Comparison of ENCODE assay signal across 12 cellular contexts in the genomic region with DNA sequence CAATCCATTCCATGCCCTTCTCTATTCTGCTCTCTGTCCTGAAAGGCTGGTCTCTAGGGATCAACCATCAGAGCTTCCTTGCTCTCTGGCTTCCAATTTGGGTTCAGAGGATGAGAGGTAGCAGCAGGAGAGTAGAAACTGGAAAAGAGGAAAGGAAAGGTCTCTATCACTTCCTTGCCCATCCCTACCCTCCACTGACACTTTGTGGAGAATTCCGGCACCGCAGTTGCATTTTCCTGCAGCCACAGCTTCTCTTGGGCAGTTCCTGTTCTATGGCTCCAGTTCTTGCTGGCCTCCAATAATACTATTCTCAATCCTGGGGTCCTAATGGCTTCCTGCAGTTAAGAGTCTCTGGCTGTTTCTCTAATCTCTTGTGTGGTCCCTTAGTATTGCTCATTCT. TPM values are rescaled to one million over a fixed set of nuclear protein-coding genes. Genes with fewer than 3 reads are reported as not detected.
DNase-seq lines count a peak whose midpoint lies in the region; FAIRE-seq and TF ChIP-seq lines count a peak whose summit lies in the region.
"Had no signal": no experiment of that assay in that cellular context is flagged by ENCODE, and none has a peak within 500 bp of the region (broad histone marks: within the 10 kb centered on the region; RNA-seq: fewer than 3 reads in every experiment).

No MANE protein-coding gene starts in this region.

- intact Hi-C loops in activated T-helper 1 cell treated with anti-CD3 and anti-CD28 coated beads, Interleukin-12 subunit alpha, Interleukin-12 subunit beta, Interleukin-2, Interleukin-4 antibody, amounts not matched to agents 30 ng/mL and 10 ng/mL and 1 ng/mL, durations not matched to agents 14 hours and 24 hours and 36 hours (cut with micrococcal nuclease): loop anchor here (5.0 to 10.0 kb wide), 2 partner anchors 96 to 238 kb away; no protein-coding TSS in a partner anchor

- H3K9me3 Mint-ChIP-seq in activated T-helper 1 cell treated with anti-CD3 and anti-CD28 coated beads, Interleukin-12 subunit alpha, Interleukin-12 subunit beta, Interleukin-2, Interleukin-4 antibody, amounts not matched to agents 30 ng/mL and 10 ng/mL and 1 ng/mL, durations not matched to agents 14 hours and 24 hours and 36 hours: peaks cover 9% of the 10 kb centered on the region

- H3K36me3 ChIP-seq in HEK293 (ENCODE audit: control insufficient read depth in 2 of 2, insufficient read depth in 1 of 2, low read length in 2 of 2): no peaks in the 10 kb centered on the region
- H3K36me3 ChIP-seq in brain microvascular endothelial cell (replicated peaks): no peaks in the 10 kb centered on the region
- H3K36me3 ChIP-seq in keratinocyte (ENCODE audit: control insufficient read depth in 2 of 2, extremely low read depth in 1 of 2, insufficient read depth in 2 of 2, low read length in 2 of 2): no peaks in the 10 kb centered on the region
- H3K36me3 ChIP-seq: ascending aorta had no signal

- peaks cover 21% of the 10 kb centered on the region for H3K4me1 Mint-ChIP-seq in activated T-helper 1 cell treated with anti-CD3 and anti-CD28 coated beads, Interleukin-12 subunit alpha, Interleukin-12 subunit beta, Interleukin-2, Interleukin-4 antibody, amounts not matched to agents 30 ng/mL and 10 ng/mL and 1 ng/mL, durations not matched to agents 14 hours and 24 hours and 36 hours (ENCODE audit: low read depth)

- H3K9ac ChIP-seq in keratinocyte (ENCODE audit: control insufficient read depth, extremely low read depth, insufficient read depth, low read length): no peak overlapping the region

- in situ Hi-C loops in brain microvascular endothelial cell (cut with HindIII; ENCODE audit: low pct_ligation_motif_present, low sequenced_read_pairs): no loop called here

- DNase-seq in AG09319 (ENCODE audit: extremely low read depth, low read depth) (no peak), brain microvascular endothelial cell (no peak), keratinocyte (ENCODE audit: low read depth, low spot score) (no peak), NCI-H524 treated with DMSO at 0.1 percent for 48 hours (lab: John Stamatoyannopoulos, UW) (no peak), activated T-cell treated with anti-CD3 and anti-CD28 coated beads for 4 hours (no peak), coronary artery (ENCODE audit: low spot score) (no peak)
- DNase-seq in activated T-helper 1 cell treated with anti-CD3 and anti-CD28 coated beads, Interleukin-12 subunit alpha, Interleukin-12 subunit beta, Interleukin-2, Interleukin-4 antibody, amounts not matched to agents 30 ng/mL and 10 ng/mL and 1 ng/mL, durations not matched to agents 14 hours and 24 hours and 36 hours (ENCODE audit: low spot score): no peak
- DNase-seq: DMS153, Karpas-422 had no signal

- H2AFZ ChIP-seq in keratinocyte (ENCODE audit: control insufficient read depth, low read length): no peak overlapping the region

- no peaks in the 10 kb centered on the region for H4K20me1 ChIP-seq in keratinocyte (ENCODE audit: control insufficient read depth, extremely low read depth, insufficient read depth, low read length)

- H3K4me3 ChIP-seq in HEK293 (ENCODE audit: low read depth, low read length): no peak overlapping the region
- H3K4me3 ChIP-seq in brain microvascular endothelial cell (ENCODE audit: low read depth, low read length): no peak overlapping the region
- no peak overlapping the region for H3K4me3 ChIP-seq in keratinocyte (ENCODE audit: control insufficient read depth in 2 of 3, extremely low read depth in 1 of 3, insufficient read depth in 2 of 3, low read depth in 1 of 3, low read length in 3 of 3)
- no peak overlapping the region for H3K4me3 ChIP-seq in coronary artery
- H3K4me3 ChIP-seq: ascending aorta had no signal

- CTCF ChIA-PET in HEK293 (lab: Yijun Ruan, JAX): interaction anchor here (0.6 to 4.4 kb wide), 13 partner anchors 9 to 277 kb away, joined by 3 to 31 read pairs (median 6); a partner anchor contains a TSS

- H3K36me3 Mint-ChIP-seq in activated T-helper 1 cell treated with anti-CD3 and anti-CD28 coated beads, Interleukin-12 subunit alpha, Interleukin-12 subunit beta, Interleukin-2, Interleukin-4 antibody, amounts not matched to agents 30 ng/mL and 10 ng/mL and 1 ng/mL, durations not matched to agents 14 hours and 24 hours and 36 hours (ENCODE audit: low read depth): no peaks in the 10 kb centered on the region

- H3K4me1 ChIP-seq in HEK293 (ENCODE audit: control insufficient read depth, insufficient read depth, low read length) (no peaks in the 10 kb centered on the region), keratinocyte (ENCODE audit: control insufficient read depth, extremely low read depth, insufficient read depth, low read length) (no peaks in the 10 kb centered on the region)
- H3K4me1 ChIP-seq: ascending aorta had no signal

- peaks cover 10% of the 10 kb centered on the region for H3K27me3 Mint-ChIP-seq in activated T-helper 1 cell treated with anti-CD3 and anti-CD28 coated beads, Interleukin-12 subunit alpha, Interleukin-12 subunit beta, Interleukin-2, Interleukin-4 antibody, amounts not matched to agents 30 ng/mL and 10 ng/mL and 1 ng/mL, durations not matched to agents 14 hours and 24 hours and 36 hours (ENCODE audit: insufficient read depth)

- no peak overlapping the region for H3K4me2 ChIP-seq in keratinocyte (ENCODE audit: control insufficient read depth, extremely low read depth, insufficient read depth, low read depth, low read length)

- H3K27ac Mint-ChIP-seq in activated T-helper 1 cell treated with anti-CD3 and anti-CD28 coated beads, Interleukin-12 subunit alpha, Interleukin-12 subunit beta, Interleukin-2, Interleukin-4 antibody, amounts not matched to agents 30 ng/mL and 10 ng/mL and 1 ng/mL, durations not matched to agents 14 hours and 24 hours and 36 hours: no peak overlapping the region

- peak; percentile 70 for TF ChIP-seq CTCF in AG09319 (IDR thresholded peaks at IDR 0.05; ENCODE audit: low read depth, low read length)
- TF ChIP-seq CTCF in HEK293 (tag by site-specific recombination; IDR thresholded peaks at IDR 0.05): peak; percentile 38; the same call in 1 of the 2 replicates
- peak; percentile 59 for TF ChIP-seq CTCF in brain microvascular endothelial cell (IDR thresholded peaks at IDR 0.05; ENCODE audit: low read depth, low read length, missing control alignments)
- TF ChIP-seq CTCF in keratinocyte (optimal IDR thresholded peaks at IDR 0.05 in 1 of 3, IDR thresholded peaks at IDR 0.05 in 1 of 3, conservative IDR thresholded peaks at IDR 0.05 in 1 of 3; ENCODE audit: extremely low read depth in 1 of 3, insufficient read depth in 2 of 3, low read length in 3 of 3): peak; percentile 24 to 68 (median 46)
- no peak for TF ChIP-seq CTCF in coronary artery (IDR thresholded peaks at IDR 0.05)

- H3K4me3 Mint-ChIP-seq in activated T-helper 1 cell treated with anti-CD3 and anti-CD28 coated beads, Interleukin-12 subunit alpha, Interleukin-12 subunit beta, Interleukin-2, Interleukin-4 antibody, amounts not matched to agents 30 ng/mL and 10 ng/mL and 1 ng/mL, durations not matched to agents 14 hours and 24 hours and 36 hours: no peak overlapping the region

- no peaks in the 10 kb centered on the region for H3K27me3 ChIP-seq in brain microvascular endothelial cell (replicated peaks)
- no peaks in the 10 kb centered on the region for H3K27me3 ChIP-seq in keratinocyte (ENCODE audit: control insufficient read depth, extremely low read depth, insufficient read depth, low read length)
- H3K27me3 ChIP-seq: ascending aorta had no signal

- dilution Hi-C loops in keratinocyte (cut with MboI; ENCODE audit: extremely low pct_ligation_motif_present, low sequenced_read_pairs): no loop called here

- POLR2A ChIA-PET in HEK293 (lab: Yijun Ruan, JAX): interaction anchor here (1.6 kb wide), 1 partner anchor 13 kb away, joined by 4 read pairs; a partner anchor contains a TSS

- H3K9me3 ChIP-seq in HEK293 (ENCODE audit: control insufficient read depth, insufficient read depth, low read depth, low read length) (no peaks in the 10 kb centered on the region), keratinocyte (ENCODE audit: control insufficient read depth, low read depth, low read length) (no peaks in the 10 kb centered on the region)
- H3K9me3 ChIP-seq: ascending aorta had no signal

- no peak for FAIRE-seq in keratinocyte (lab: Jason Lieb, UNC)

- H3K27ac ChIP-seq in HEK293 (ENCODE audit: extremely low read depth, low read depth, low read length) (no peak overlapping the region), brain microvascular endothelial cell (no peak overlapping the region), keratinocyte (ENCODE audit: control insufficient read depth, insufficient read depth, low read length) (no peak overlapping the region), coronary artery (no peak overlapping the region)
- H3K27ac ChIP-seq: ascending aorta had no signal

- no peaks in the 10 kb centered on the region for H3K79me2 ChIP-seq in keratinocyte (ENCODE audit: control insufficient read depth, insufficient read depth, low read length)

- H3K9me1 ChIP-seq in keratinocyte (ENCODE audit: control insufficient read depth, extremely low read depth, insufficient read depth, low read length): no peaks in the 10 kb centered on the region

RNA-seq across cellular contexts. Expression of a gene that starts 13.3 kb away (rescaled TPM):
- polyA plus RNA-seq in keratinocyte: 18.8 to 35.3 TPM (median 23.7 TPM) in 3 replicates
- polyA plus RNA-seq in keratinocyte (2011; ENCODE audit: low read depth): 95.5 TPM
- 21.6 and 39.5 TPM in 2 replicates for polyA plus RNA-seq in keratinocyte (2011; cell fraction: cytosol; rRNA removed)
- polyA plus RNA-seq in keratinocyte (2011; cell fraction: nucleus; rRNA removed): 14.3 and 17.9 TPM in 2 replicates
- 26.2 and 26.3 TPM in 2 replicates for polyA plus RNA-seq in keratinocyte (2012; ENCODE audit: low replicate concordance)
- 2.2 to 20.0 TPM (median 13.4 TPM) in 3 replicates for polyA minus RNA-seq in keratinocyte
- 14.4 TPM for polyA minus RNA-seq in keratinocyte (2011; cell fraction: cytosol; rRNA and poly(A)+ RNA removed)
- polyA minus RNA-seq in keratinocyte (2011; cell fraction: nucleus; rRNA and poly(A)+ RNA removed): 4.1 and 9.5 TPM in 2 replicates
- 9.5 and 11.8 TPM in 2 replicates for total RNA-seq in activated T-helper 1 cell treated with anti-CD3 and anti-CD28 coated beads, Interleukin-12 subunit alpha, Interleukin-12 subunit beta, Interleukin-2, Interleukin-4 antibody, amounts not matched to agents 30 ng/mL and 10 ng/mL and 1 ng/mL, durations not matched to agents 14 hours and 24 hours and 36 hours

RNA-seq across cellular contexts. Expression of a gene that starts 15.5 kb away (rescaled TPM):
- polyA plus RNA-seq in keratinocyte: 16.0 to 26.2 TPM (median 17.7 TPM) in 3 replicates
- 148 TPM for polyA plus RNA-seq in keratinocyte (2011; ENCODE audit: low read depth)
- polyA plus RNA-seq in keratinocyte (2011; cell fraction: cytosol; rRNA removed): 20.5 and 33.5 TPM in 2 replicates
- 19.3 and 20.9 TPM in 2 replicates for polyA plus RNA-seq in keratinocyte (2011; cell fraction: nucleus; rRNA removed)
- 17.4 and 34.2 TPM in 2 replicates for polyA plus RNA-seq in keratinocyte (2012; ENCODE audit: low replicate concordance)
- polyA minus RNA-seq in keratinocyte: 14.0 to 28.3 TPM (median 27.6 TPM) in 3 replicates
- 19.6 TPM for polyA minus RNA-seq in keratinocyte (2011; cell fraction: cytosol; rRNA and poly(A)+ RNA removed)
- 12.1 and 18.3 TPM in 2 replicates for polyA minus RNA-seq in keratinocyte (2011; cell fraction: nucleus; rRNA and poly(A)+ RNA removed)
- 2.2 and 2.5 TPM in 2 replicates for total RNA-seq in activated T-helper 1 cell treated with anti-CD3 and anti-CD28 coated beads, Interleukin-12 subunit alpha, Interleukin-12 subunit beta, Interleukin-2, Interleukin-4 antibody, amounts not matched to agents 30 ng/mL and 10 ng/mL and 1 ng/mL, durations not matched to agents 14 hours and 24 hours and 36 hours

RNA-seq across cellular contexts. Expression of a gene that starts 47.3 kb away (rescaled TPM):
- 0.01 to 0.15 TPM (median 0.03 TPM) in 3 replicates for polyA plus RNA-seq in keratinocyte
- polyA plus RNA-seq in keratinocyte (2011; ENCODE audit: low read depth): not detected
- 0.02 and 0.03 TPM in 2 replicates for polyA plus RNA-seq in keratinocyte (2011; cell fraction: cytosol; rRNA removed)
- 0.15 and 0.19 TPM in 2 replicates for polyA plus RNA-seq in keratinocyte (2011; cell fraction: nucleus; rRNA removed)
- polyA plus RNA-seq in keratinocyte (2012; ENCODE audit: low replicate concordance): 0.13 TPM in 1 of 2 replicates, not detected in the other
- polyA minus RNA-seq in keratinocyte: 0.13 TPM in 1 of 3 replicates, not detected in the others
- polyA minus RNA-seq in keratinocyte (2011; cell fraction: cytosol; rRNA and poly(A)+ RNA removed): not detected
- polyA minus RNA-seq in keratinocyte (2011; cell fraction: nucleus; rRNA and poly(A)+ RNA removed): 0.11 and 0.23 TPM in 2 replicates
- total RNA-seq in activated T-helper 1 cell treated with anti-CD3 and anti-CD28 coated beads, Interleukin-12 subunit alpha, Interleukin-12 subunit beta, Interleukin-2, Interleukin-4 antibody, amounts not matched to agents 30 ng/mL and 10 ng/mL and 1 ng/mL, durations not matched to agents 14 hours and 24 hours and 36 hours: 1.7 and 1.9 TPM in 2 replicates
- total RNA-seq: ascending aorta, glomerular endothelial cell had no signal
